Comparison of ENCODE assay signal across 28 cellular contexts in the genomic region with DNA sequence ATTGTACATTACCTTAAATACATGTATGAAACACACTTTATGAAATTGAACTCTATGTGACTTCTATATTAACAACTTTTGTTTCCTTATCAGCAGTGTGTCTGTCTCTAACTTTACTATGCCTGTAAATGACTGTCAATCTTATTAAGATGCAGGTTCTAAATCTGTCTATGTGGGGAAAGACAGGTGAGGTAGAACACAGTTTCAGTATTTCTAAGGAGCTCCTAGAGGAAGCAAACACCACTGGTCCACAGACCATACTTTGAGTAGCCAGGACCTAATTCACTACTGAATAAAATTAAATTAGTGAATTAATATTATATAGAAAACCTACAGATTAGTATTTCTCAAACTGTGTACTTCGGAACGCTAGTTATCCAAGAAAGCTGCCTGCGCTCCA.
DNase-seq lines count a peak whose midpoint lies in the region; ATAC-seq and TF ChIP-seq lines count a peak whose summit lies in the region.
"Had no signal": no experiment of that assay in that cellular context is flagged by ENCODE, and none has a peak within 500 bp of the region (broad histone marks: within the 10 kb centered on the region; RNA-seq: fewer than 3 reads in every experiment).

No MANE protein-coding gene starts in this region.

- TF ChIP-seq CTCF in WERI-Rb-1 (IDR thresholded peaks at IDR 0.05; ENCODE audit: low read depth, low read length) (no peak), foreskin keratinocyte (conservative IDR thresholded peaks at IDR 0.05) (no peak)

- H3K4me3 ChIP-seq in WERI-Rb-1 (ENCODE audit: low read depth, low read length) (no peak overlapping the region), Karpas-422 (ENCODE audit: low read length) (no peak overlapping the region)
- H3K4me3 ChIP-seq: esophagus muscularis mucosa, GM23338, heart right ventricle, prostate gland, tibial nerve had no signal

- H3K27me3 ChIP-seq in WERI-Rb-1 (ENCODE audit: insufficient read depth, low read depth, severe bottlenecking) = no peaks in the 10 kb centered on the region
- H3K27me3 ChIP-seq in Karpas-422 (ENCODE audit: low read length) = no peaks in the 10 kb centered on the region
- no peaks in the 10 kb centered on the region for H3K27me3 ChIP-seq in foreskin keratinocyte
- H3K27me3 ChIP-seq: esophagus muscularis mucosa, heart right ventricle, tibial nerve had no signal

- no peak overlapping the region for H3K4me2 ChIP-seq in Karpas-422 (ENCODE audit: low read depth, low read length, poor library complexity, severe bottlenecking)
- H3K4me2 ChIP-seq: GM23338 had no signal

- DNase-seq in WERI-Rb-1 (no peak), NCI-H187 treated with DMSO at 0.1 percent for 48 hours (lab: John Stamatoyannopoulos, UW) (no peak), NCI-H2196 (lab: John Stamatoyannopoulos, UW; ENCODE audit: unreplicated experiment) (no peak), Karpas-422 (no peak), foreskin keratinocyte (no peak)
- DNase-seq: activated CD4-positive, alpha-beta T cell treated with anti-CD3 and anti-CD28 coated beads, Interleukin-2, amount 50 U/mL, for 48 hours; activated CD4-positive, CD25-positive, alpha-beta regulatory T cell treated with anti-CD3 and anti-CD28 coated beads, Interleukin-2, amount 50 U/mL, for 72 hours; activated naive CD4-positive, alpha-beta T cell; activated naive CD8-positive, alpha-beta T cell treated with anti-CD3 and anti-CD28 coated beads, Interleukin-2, amount 50 U/mL, for 24 hours; activated T-cell treated with anti-CD3 and anti-CD28 coated beads, Interleukin-2, amount 50 U/mL, for 72 hours; central memory CD4-positive, alpha-beta T cell; foreskin fibroblast; heart right ventricle; kidney; naive thymus-derived CD8-positive, alpha-beta T cell; NCI-H1048; NK-92 treated with Interleukin-12 subunit alpha and Interleukin-12 subunit beta, amount 100 ng/mL, for 24 hours; occipital lobe; Right ventricle myocardium superior; stimulated activated CD4-positive, alpha-beta T cell treated with anti-CD3 and anti-CD28 coated beads, Interleukin-4, amount 100 ng/mL, for 1 hour had no signal

- no peaks in the 10 kb centered on the region for H4K20me1 ChIP-seq in Karpas-422 (ENCODE audit: insufficient read depth, low read depth, low read length)

- H3K4me1 ChIP-seq in Karpas-422 (ENCODE audit: low read length) = no peaks in the 10 kb centered on the region
- H3K4me1 ChIP-seq in foreskin keratinocyte = peaks cover 15% of the 10 kb centered on the region
- H3K4me1 ChIP-seq: prostate gland had no signal

- no peak overlapping the region for H3K9ac ChIP-seq in Karpas-422 (ENCODE audit: low read length)

- no peaks in the 10 kb centered on the region for H3K79me2 ChIP-seq in Karpas-422 (ENCODE audit: low read length)

- ATAC-seq in GM18508 (IDR thresholded peaks at IDR 0.05; ENCODE audit: insufficient read depth, unreplicated experiment) (peak; percentile 43), GM21360 (IDR thresholded peaks at IDR 0.05; ENCODE audit: unreplicated experiment) (peak; percentile 53), HG02870 (IDR thresholded peaks at IDR 0.05; ENCODE audit: unreplicated experiment) (peak; percentile 54), foreskin keratinocyte (no peak)
- ATAC-seq: activated naive CD8-positive, alpha-beta T cell treated with anti-CD3 and anti-CD28 coated beads, Interleukin-2, amount 50 U/mL, for 24 hours; activated T-cell treated with anti-CD3 and anti-CD28 coated beads, Interleukin-2, amount 50 U/mL, for 72 hours; naive thymus-derived CD8-positive, alpha-beta T cell; Panc1 had no signal

- H3K9me3 ChIP-seq in WERI-Rb-1 (ENCODE audit: severe bottlenecking) = no peaks in the 10 kb centered on the region
- no peaks in the 10 kb centered on the region for H3K9me3 ChIP-seq in Karpas-422 (ENCODE audit: low read length)
- H3K9me3 ChIP-seq: esophagus muscularis mucosa, heart right ventricle, prostate gland, tibial nerve had no signal

- H3K9me2 ChIP-seq in Karpas-422 (replicated peaks; ENCODE audit: insufficient read depth, low read length) = no peaks in the 10 kb centered on the region

- H2AFZ ChIP-seq in Karpas-422 (ENCODE audit: low read length) = no peak overlapping the region
- H2AFZ ChIP-seq: GM23338 had no signal

- H3K36me3 ChIP-seq in WERI-Rb-1 = no peaks in the 10 kb centered on the region
- no peaks in the 10 kb centered on the region for H3K36me3 ChIP-seq in Karpas-422 (ENCODE audit: insufficient read depth, low read length)
- H3K36me3 ChIP-seq: esophagus muscularis mucosa, heart right ventricle, prostate gland, tibial nerve had no signal

- H3K27ac ChIP-seq in WERI-Rb-1 (peak overlapping the region; percentile 35), Karpas-422 (ENCODE audit: low read length) (no peak overlapping the region), foreskin keratinocyte (no peak overlapping the region)
- H3K27ac ChIP-seq: heart right ventricle, prostate gland, tibial nerve had no signal
